ENCODE assay signal across 1 cellular context in genomic region chr2:12097860-12098259, GRCh38.
TF ChIP-seq lines count a peak whose summit lies in the region.

No MANE protein-coding gene starts in this region.

TF ChIP-seq in K562, 482 proteins besides CTCF, POLR2A, EP300 and RAD21 (continued from another document):
- TF ChIP-seq MGA (IDR thresholded peaks at IDR 0.05), result peak; percentile 58
